Comparison of ENCODE assay signal across 1 cellular context in the genomic region with DNA sequence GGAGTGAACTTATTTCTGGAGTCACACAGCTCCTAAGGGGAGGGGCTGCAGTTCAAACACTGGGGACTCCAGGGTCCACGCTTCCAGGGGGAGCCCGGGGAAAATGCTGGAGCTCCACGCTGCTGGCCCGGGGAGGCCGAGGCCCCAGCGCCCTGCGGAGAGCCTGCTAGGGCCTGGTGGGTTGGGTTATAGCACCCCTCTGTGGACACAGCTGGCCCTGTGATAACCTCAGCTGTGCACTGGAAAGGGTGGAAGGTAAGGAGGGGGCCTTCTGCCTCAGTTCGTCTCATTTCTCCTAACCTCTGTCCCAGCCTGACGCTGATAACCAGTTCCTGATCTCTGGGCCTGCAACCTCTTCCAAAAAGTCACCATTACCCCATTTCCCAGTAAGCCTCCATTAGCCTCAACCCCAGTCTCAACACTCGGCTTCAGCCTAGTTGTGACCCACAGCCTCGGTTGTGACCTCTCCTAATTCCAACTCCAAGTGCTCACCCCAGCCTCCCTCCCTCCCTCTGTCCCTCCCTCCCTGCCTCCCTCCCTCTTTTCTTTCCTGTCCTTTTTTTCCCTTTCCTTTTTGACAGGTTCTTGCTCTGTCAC.
TF ChIP-seq lines count a peak whose summit lies in the region.

No MANE protein-coding gene starts in this region.

TF ChIP-seq in endothelial cell of umbilical vein, 7 proteins besides CTCF, POLR2A, EP300 and RAD21 (continued from another document):
- TF ChIP-seq, protein P1, sequence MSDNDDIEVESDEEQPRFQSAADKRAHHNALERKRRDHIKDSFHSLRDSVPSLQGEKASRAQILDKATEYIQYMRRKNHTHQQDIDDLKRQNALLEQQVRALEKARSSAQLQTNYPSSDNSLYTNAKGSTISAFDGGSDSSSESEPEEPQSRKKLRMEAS (IDR thresholded peaks at IDR 0.05; ENCODE audit: insufficient read depth, insufficient read length) = no peak
- TF ChIP-seq JUN (IDR thresholded peaks at IDR 0.05; ENCODE audit: borderline replicate concordance, insufficient read depth, insufficient read length, low read depth) = no peak
- no peak for TF ChIP-seq EZH2 (IDR thresholded peaks at IDR 0.05; ENCODE audit: borderline replicate concordance, low read depth, low read length, severe bottlenecking)
- TF ChIP-seq MYC (IDR thresholded peaks at IDR 0.05; ENCODE audit: low read depth, low read length) = no peak
